ENCODE assay signal across 8 cellular contexts in genomic region chr20:33993800-33994623, GRCh38. TPM values are rescaled to one million over a fixed set of nuclear protein-coding genes. Genes with fewer than 3 reads are reported as not detected.
DNase-seq lines count a peak whose midpoint lies in the region; ATAC-seq and TF ChIP-seq lines count a peak whose summit lies in the region.

Gene RALY (plus strand): TSS chr20:33993911. CDS start chr20:34072075, 78,164 bp downstream.

- CTCF ChIA-PET in Panc1 (lab: Charles Lee) = interaction anchor here (0.6 to 0.7 kb wide), 4 partner anchors 27 to 884 kb away, joined by 5 to 10 read pairs (median 7); no protein-coding TSS in a partner anchor

- intact Hi-C loops in Panc1 (cut with micrococcal nuclease; ENCODE audit: unreplicated experiment) = no loop called here

- H3K27me3 Mint-ChIP-seq in activated T-cell treated with anti-CD3 and anti-CD28 coated beads, Interleukin-2, amount 50 U/mL, for 72 hours (ENCODE audit: low read depth) = no peaks in the 10 kb centered on the region
- no peaks in the 10 kb centered on the region for H3K27me3 Mint-ChIP-seq in naive thymus-derived CD8-positive, alpha-beta T cell

- in situ Hi-C loops in Panc1 (cut with HindIII; ENCODE audit: low pct_unique_long_range_greater_than_20kb, low sequenced_read_pairs) = no loop called here

- peaks cover 5% of the 10 kb centered on the region for H3K36me3 ChIP-seq in Panc1 (ENCODE audit: control insufficient read depth, insufficient read depth, low read length)

- H3K4me3 ChIP-seq in Panc1 (ENCODE audit: low read depth in 2 of 2, low read length in 2 of 2) = peak within 1 kb of the TSS; percentile 88 to 99

- H3K9me3 ChIP-seq in Panc1 (ENCODE audit: control insufficient read depth, insufficient read depth, low read depth, low read length) = no peaks in the 10 kb centered on the region

- POLR2A ChIA-PET in Panc1 (lab: Charles Lee) = interaction anchor here (0.6 to 1.1 kb wide), 10 partner anchors 17 to 439 kb away, joined by 3 to 7 read pairs (median 3); no protein-coding TSS in a partner anchor
- POLR2A ChIA-PET in naive thymus-derived CD8-positive, alpha-beta T cell (lab: Charles Lee) = interaction anchor here (0.6 to 3.4 kb wide), 28 partner anchors 9 to 1960 kb away, joined by 3 to 46 read pairs (median 4); partner anchors contain the start of genes ACTL10, CBFA2T2, CHMP4B and DYNLRB1

- DNase-seq in DMS114 treated with DMSO at 0.1 percent for 48 hours (lab: John Stamatoyannopoulos, UW; ENCODE audit: unreplicated experiment) = peak; percentile 49
- DNase-seq in HuH-7.5 (ENCODE audit: low spot score) = peak; percentile 70
- no peak for DNase-seq in Panc1 (ENCODE audit: low read depth, low spot score)
- peak; percentile 89 to 90 for DNase-seq in activated T-cell treated with anti-CD3 and anti-CD28 coated beads, Interleukin-2, amount 50 U/mL, for 72 hours
- DNase-seq in fibroblast of gingiva (ENCODE audit: low read depth) = peak; percentile 79
- peak; percentile 71 to 93 (median 79) for DNase-seq in naive thymus-derived CD8-positive, alpha-beta T cell
- peak; percentile 73 to 99 (median 88) for DNase-seq in stimulated activated naive CD4-positive, alpha-beta T cell (lab: John Stamatoyannopoulos, UW)

- no peaks in the 10 kb centered on the region for H3K27me3 ChIP-seq in Panc1 (ENCODE audit: control insufficient read depth, insufficient read depth, low read length)

- peak within 1 kb of the TSS; percentile 98 for H3K27ac Mint-ChIP-seq in activated T-cell treated with anti-CD3 and anti-CD28 coated beads, Interleukin-2, amount 50 U/mL, for 72 hours
- H3K27ac Mint-ChIP-seq in naive thymus-derived CD8-positive, alpha-beta T cell = peak within 1 kb of the TSS; percentile 95 to 99 (median 99)

- TF ChIP-seq CTCF in Panc1 (IDR thresholded peaks at IDR 0.05) = no peak

- H3K9me3 Mint-ChIP-seq in activated T-cell treated with anti-CD3 and anti-CD28 coated beads, Interleukin-2, amount 50 U/mL, for 72 hours = no peaks in the 10 kb centered on the region
- H3K9me3 Mint-ChIP-seq in naive thymus-derived CD8-positive, alpha-beta T cell = peaks cover 0 to 4% (median 0%) of the 10 kb centered on the region in 9 donors

- peak within 1 kb of the TSS; percentile 86 to 88 for H3K4me3 Mint-ChIP-seq in activated T-cell treated with anti-CD3 and anti-CD28 coated beads, Interleukin-2, amount 50 U/mL, for 72 hours
- H3K4me3 Mint-ChIP-seq in naive thymus-derived CD8-positive, alpha-beta T cell = peak within 1 kb of the TSS; percentile 96 to 100 (median 98)

- peaks cover 73% of the 10 kb centered on the region for H3K4me1 Mint-ChIP-seq in activated T-cell treated with anti-CD3 and anti-CD28 coated beads, Interleukin-2, amount 50 U/mL, for 72 hours (ENCODE audit: low read depth)
- peaks cover 33 to 77% (median 73%) of the 10 kb centered on the region in 4 donors for H3K4me1 Mint-ChIP-seq in naive thymus-derived CD8-positive, alpha-beta T cell

- peaks cover 9 to 13% of the 10 kb centered on the region in 2 donors for H3K36me3 Mint-ChIP-seq in activated T-cell treated with anti-CD3 and anti-CD28 coated beads, Interleukin-2, amount 50 U/mL, for 72 hours (ENCODE audit: insufficient read depth in 2 of 2)
- peaks cover 0 to 12% (median 0%) of the 10 kb centered on the region in 3 donors for H3K36me3 Mint-ChIP-seq in naive thymus-derived CD8-positive, alpha-beta T cell

- peaks cover 18% of the 10 kb centered on the region for H3K4me1 ChIP-seq in Panc1 (ENCODE audit: control insufficient read depth, insufficient read depth, low read length)

- BruUV-seq in Panc1 (replicated peaks; lab: Mats Ljungman, UMichigan) = no TSS peak

- peak; percentile 47 for ATAC-seq in GM21526 (IDR thresholded peaks at IDR 0.05; ENCODE audit: low FRiP score, unreplicated experiment)
- ATAC-seq in Panc1 = peak; percentile 59
- peak; percentile 64 to 67 for ATAC-seq in activated T-cell treated with anti-CD3 and anti-CD28 coated beads, Interleukin-2, amount 50 U/mL, for 72 hours (replicated peaks in 1 of 2)
- peak; percentile 62 for ATAC-seq in naive thymus-derived CD8-positive, alpha-beta T cell

- H3K27ac ChIP-seq in Panc1 (ENCODE audit: low read length) = peak within 1 kb of the TSS; percentile 99

RNA-seq across cellular contexts. Expression of gene RALY, which starts in this region (rescaled TPM):
- 164 TPM for total RNA-seq in Panc1 (2021; ENCODE audit: unreplicated experiment)
- 210 TPM for polyA plus RNA-seq in Panc1 (2012; ENCODE audit: insufficient read length)
- 100 to 1,000 TPM; 148 to 164 TPM for total RNA-seq in activated T-cell treated with anti-CD3 and anti-CD28 coated beads, Interleukin-2, amount 50 U/mL, for 72 hours
- total RNA-seq in naive thymus-derived CD8-positive, alpha-beta T cell = 100 to 1,000 TPM; 105 to 112 TPM
- 100 to 1,000 TPM; 175 to 211 (median 181) TPM for polyA plus RNA-seq in naive thymus-derived CD8-positive, alpha-beta T cell
